Comparison of ENCODE assay signal across 8 cellular contexts in genomic region chr2:44167908-44168683, GRCh38. TPM values are rescaled to one million over a fixed set of nuclear protein-coding genes. Genes with fewer than 3 reads are reported as not detected.
DNase-seq lines count a peak whose midpoint lies in the region; ATAC-seq and TF ChIP-seq lines count a peak whose summit lies in the region.

No MANE protein-coding gene starts in this region.

- H3K4ac ChIP-seq in H9 (ENCODE audit: low read depth, low read length) = no peak overlapping the region; the same call in 1 of the 2 replicates

- WGBS in H9 (ENCODE audit: extremely low coverage, insufficient read length, low lambda C conversion rate) = no CpG with 5 or more reads among the region's 46 CpGs

- H3K9ac ChIP-seq in H9 (ENCODE audit: extremely low read depth, insufficient read length, low read length) = peak overlapping the region; percentile 74

- peak overlapping the region; percentile 55 for H4K5ac ChIP-seq in H9 (ENCODE audit: insufficient read length, low read depth, low read length)

- no peak overlapping the region for H2BK15ac ChIP-seq in H9 (ENCODE audit: low read depth, low read length)

- no peak overlapping the region for H2BK12ac ChIP-seq in H9 (ENCODE audit: insufficient read length, low read depth, low read length)

- H3K36me3 Mint-ChIP-seq in H9 (ENCODE audit: insufficient read depth in 1 of 3, low read depth in 3 of 3) = peaks cover 28 to 56% (median 37%) of the 10 kb centered on the region in 3 experiments
- peaks cover 12% of the 10 kb centered on the region for H3K36me3 Mint-ChIP-seq in natural killer cell treated with Interleukin-12 subunit alpha and Interleukin-12 subunit beta and Interleukin-15 and Interleukin-18, amount 100 ng/mL, for 72 hours

- no peak overlapping the region for H2BK20ac ChIP-seq in H9 (ENCODE audit: low read depth, low read length, poor library complexity, severe bottlenecking)

- H3K79me1 ChIP-seq in H9 (ENCODE audit: insufficient read depth, low read depth, low read length, poor library complexity, severe bottlenecking) = no peaks in the 10 kb centered on the region

- peak overlapping the region; percentile 93 for H3K27ac ChIP-seq in H9 (ENCODE audit: insufficient read length, low read depth, low read length)

- H2AK5ac ChIP-seq in H9 (ENCODE audit: insufficient read length, low read length) = no peak overlapping the region

- H3K9me3 ChIP-seq in H9 (ENCODE audit: control insufficient read depth, low read depth, low read length) = no peaks in the 10 kb centered on the region

- ATAC-seq in natural killer cell treated with Interleukin-12 subunit alpha and Interleukin-12 subunit beta and Interleukin-15 and Interleukin-18, amount 100 ng/mL, for 72 hours = peak; percentile 92

- H2AFZ ChIP-seq in H9 (ENCODE audit: low read length) = peak overlapping the region; percentile 26

- H4K20me1 ChIP-seq in H9 (ENCODE audit: control insufficient read depth, insufficient read depth, insufficient read length) = no peaks in the 10 kb centered on the region

- peak overlapping the region; percentile 95 for H3K18ac ChIP-seq in H9 (ENCODE audit: insufficient read length, low read depth, low read length)

- H3K27ac Mint-ChIP-seq in H9 = peak overlapping the region; percentile 97 to 99 (median 98)
- peak overlapping the region; percentile 89 to 92 for H3K27ac Mint-ChIP-seq in natural killer cell treated with Interleukin-12 subunit alpha and Interleukin-12 subunit beta and Interleukin-15 and Interleukin-18, amount 100 ng/mL, for 72 hours

- H3K27me3 ChIP-seq in H9 (ENCODE audit: insufficient read depth, low read length) = no peaks in the 10 kb centered on the region

- peak overlapping the region; percentile 80 for H3K4me3 ChIP-seq in fibroblast of the aortic adventitia (ENCODE audit: low read depth, low read length)

- H3K23ac ChIP-seq in H9 (ENCODE audit: insufficient read length, low read depth, low read length) = no peak overlapping the region

- H3K4me1 Mint-ChIP-seq in H9 = peaks cover 25 to 30% of the 10 kb centered on the region in 2 experiments
- peaks cover 25 to 38% of the 10 kb centered on the region in 2 donors for H3K4me1 Mint-ChIP-seq in natural killer cell treated with Interleukin-12 subunit alpha and Interleukin-12 subunit beta and Interleukin-15 and Interleukin-18, amount 100 ng/mL, for 72 hours (ENCODE audit: low read depth in 2 of 2)

- H3K9me3 Mint-ChIP-seq in H9 = peaks cover 23 to 36% of the 10 kb centered on the region in 2 experiments
- H3K9me3 Mint-ChIP-seq in natural killer cell treated with Interleukin-12 subunit alpha and Interleukin-12 subunit beta and Interleukin-15 and Interleukin-18, amount 100 ng/mL, for 72 hours = no peaks in the 10 kb centered on the region

- H2BK5ac ChIP-seq in H9 (ENCODE audit: insufficient read length, low read length) = peak overlapping the region; percentile 43

- no peak overlapping the region for H4K91ac ChIP-seq in H9 (ENCODE audit: insufficient read length, low read depth, low read length)

- peak overlapping the region; percentile 86 for H3T11ph ChIP-seq in H9 (ENCODE audit: low read length)

- no peak for TF ChIP-seq CTCF in H9 (conservative IDR thresholded peaks at IDR 0.05)
- TF ChIP-seq CTCF in fibroblast of the aortic adventitia (IDR thresholded peaks at IDR 0.05; ENCODE audit: insufficient read depth, low read length) = no peak

- peaks cover 38% of the 10 kb centered on the region for H3K79me2 ChIP-seq in H9 (ENCODE audit: insufficient read depth, low read length)

- H3K4me1 ChIP-seq in H9 (ENCODE audit: insufficient read depth, low read length) = 0 out of 2 replicates have a peak, but pooled peaks cover 3% of the 10 kb centered on the region

- DNase-seq in ELR (ENCODE audit: low read depth) (peak; percentile 100), H9 (peak; percentile 100), M059J (ENCODE audit: low read depth) (peak; percentile 100), SHP77 (lab: John Stamatoyannopoulos, UW) (peak; percentile 99), activated gamma-delta T cell (lab: John Stamatoyannopoulos, UW) (peak; percentile 46), fibroblast of the aortic adventitia (ENCODE audit: low read depth) (peak; percentile 100)
- DNase-seq in natural killer cell treated with Interleukin-12 subunit alpha and Interleukin-12 subunit beta and Interleukin-15 and Interleukin-18, amount 100 ng/mL, for 72 hours (ENCODE audit: low spot score) = peak; percentile 99
- peak; percentile 100 for DNase-seq in stimulated activated naive CD4-positive, alpha-beta T cell treated with Interleukin-2 at 50 U/mL for 16 hours (lab: John Stamatoyannopoulos, UW)

- peaks cover 4% of the 10 kb centered on the region for H3K23me2 ChIP-seq in H9 (ENCODE audit: insufficient read length, low read depth, low read length, poor library complexity, severe bottlenecking)

- no peaks in the 10 kb centered on the region for H3K27me3 Mint-ChIP-seq in H9 (ENCODE audit: low read depth)
- no peaks in the 10 kb centered on the region for H3K27me3 Mint-ChIP-seq in natural killer cell treated with Interleukin-12 subunit alpha and Interleukin-12 subunit beta and Interleukin-15 and Interleukin-18, amount 100 ng/mL, for 72 hours

- no peak overlapping the region for H2BK120ac ChIP-seq in H9 (ENCODE audit: low read depth, low read length, poor library complexity, severe bottlenecking)

- H3K14ac ChIP-seq in H9 (ENCODE audit: insufficient read depth, low read length) = peak overlapping the region; percentile 89; the same call in 1 of the 2 replicates

- peak overlapping the region; percentile 70 for H3K4me2 ChIP-seq in H9 (ENCODE audit: insufficient read depth, insufficient read length, low read length)

- peak overlapping the region; percentile 77 to 96 for H3K4me3 Mint-ChIP-seq in H9
- peak overlapping the region; percentile 98 for H3K4me3 Mint-ChIP-seq in natural killer cell treated with Interleukin-12 subunit alpha and Interleukin-12 subunit beta and Interleukin-15 and Interleukin-18, amount 100 ng/mL, for 72 hours

- H4K8ac ChIP-seq in H9 (replicated peaks; ENCODE audit: insufficient read length, low read depth, low read length) = no peak overlapping the region

- peak overlapping the region; percentile 80 for H3K56ac ChIP-seq in H9 (ENCODE audit: insufficient read length, low read depth, low read length)

RNA-seq across cellular contexts. Expression of gene PPM1B, which starts 0.6 kb away (rescaled TPM):
- total RNA-seq in H9 (2021) (148 and 156 TPM in 2 replicates), fibroblast of the aortic adventitia (ENCODE audit: low replicate concordance) (30.0 and 57.9 TPM in 2 replicates)
- 32.2 and 33.1 TPM in 2 replicates for total RNA-seq in M059J (2014; rRNA removed; shearing (Covaris generic))
- 10 to 100 TPM; 44.8 to 75.5 TPM for total RNA-seq in natural killer cell treated with Interleukin-12 subunit alpha and Interleukin-12 subunit beta and Interleukin-15 and Interleukin-18, amount 100 ng/mL, for 72 hours

Comparison
In these comparisons a context has a peak if more than half of its experiments do, and no peak if none do; other contexts are left out.
1. Peak in every context shown above with its lines: DNase-seq, ATAC-seq, H3K4me3 ChIP-seq and H3K27ac ChIP-seq.
2. DNase-seq: peak in every context shown above with its lines; median percentile 100 in ELR; 100 in H9; 100 in M059J; 100 in fibroblast of the aortic adventitia; 100 in stimulated activated naive CD4-positive, alpha-beta T cell treated with Interleukin-2 at 50 U/mL for 16 hours; 99 in SHP77; 99 in natural killer cell treated with Interleukin-12 subunit alpha and Interleukin-12 subunit beta and Interleukin-15 and Interleukin-18, amount 100 ng/mL, for 72 hours; 46 in activated gamma-delta T cell.